1 cellular context compared by ENCODE assay signal in genomic region chr19:10352764-10353671, GRCh38.
TF ChIP-seq lines count a peak whose summit lies in the region.

No MANE protein-coding gene starts in this region.

TF ChIP-seq in K562, 482 proteins besides CTCF, POLR2A, EP300 and RAD21:
- TF ChIP-seq, protein P1, sequence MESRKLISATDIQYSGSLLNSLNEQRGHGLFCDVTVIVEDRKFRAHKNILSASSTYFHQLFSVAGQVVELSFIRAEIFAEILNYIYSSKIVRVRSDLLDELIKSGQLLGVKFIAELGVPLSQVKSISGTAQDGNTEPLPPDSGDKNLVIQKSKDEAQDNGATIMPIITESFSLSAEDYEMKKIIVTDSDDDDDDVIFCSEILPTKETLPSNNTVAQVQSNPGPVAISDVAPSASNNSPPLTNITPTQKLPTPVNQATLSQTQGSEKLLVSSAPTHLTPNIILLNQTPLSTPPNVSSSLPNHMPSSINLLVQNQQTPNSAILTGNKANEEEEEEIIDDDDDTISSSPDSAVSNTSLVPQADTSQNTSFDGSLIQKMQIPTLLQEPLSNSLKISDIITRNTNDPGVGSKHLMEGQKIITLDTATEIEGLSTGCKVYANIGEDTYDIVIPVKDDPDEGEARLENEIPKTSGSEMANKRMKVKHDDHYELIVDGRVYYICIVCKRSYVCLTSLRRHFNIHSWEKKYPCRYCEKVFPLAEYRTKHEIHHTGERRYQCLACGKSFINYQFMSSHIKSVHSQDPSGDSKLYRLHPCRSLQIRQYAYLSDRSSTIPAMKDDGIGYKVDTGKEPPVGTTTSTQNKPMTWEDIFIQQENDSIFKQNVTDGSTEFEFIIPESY (CRISPR knock-in tag; IDR thresholded peaks at IDR 0.05): peak; percentile 96
- TF ChIP-seq RBFOX2 (IDR thresholded peaks at IDR 0.05; ENCODE audit: low read depth, low read length) (peak; percentile 19), MCM7 (IDR thresholded peaks at IDR 0.05) (no peak), RBM22 (IDR thresholded peaks at IDR 0.05; ENCODE audit: low read depth, low read length, poor library complexity, severe bottlenecking) (peak; percentile 51), ZNF384 (IDR thresholded peaks at IDR 0.05; ENCODE audit: low read depth, low read length) (no peak), ZNF408 (CRISPR knock-in tag; IDR thresholded peaks at IDR 0.05; ENCODE audit: low read depth) (no peak)
- TF ChIP-seq, protein P2, sequence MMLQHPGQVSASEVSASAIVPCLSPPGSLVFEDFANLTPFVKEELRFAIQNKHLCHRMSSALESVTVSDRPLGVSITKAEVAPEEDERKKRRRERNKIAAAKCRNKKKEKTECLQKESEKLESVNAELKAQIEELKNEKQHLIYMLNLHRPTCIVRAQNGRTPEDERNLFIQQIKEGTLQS (IDR thresholded peaks at IDR 0.05): peak; percentile 19; the same call in 1 of the 2 replicates
- TF ChIP-seq, protein P2 (CRISPR knock-in tag; conservative IDR thresholded peaks at IDR 0.05): no peak
- TF ChIP-seq, protein P3, sequence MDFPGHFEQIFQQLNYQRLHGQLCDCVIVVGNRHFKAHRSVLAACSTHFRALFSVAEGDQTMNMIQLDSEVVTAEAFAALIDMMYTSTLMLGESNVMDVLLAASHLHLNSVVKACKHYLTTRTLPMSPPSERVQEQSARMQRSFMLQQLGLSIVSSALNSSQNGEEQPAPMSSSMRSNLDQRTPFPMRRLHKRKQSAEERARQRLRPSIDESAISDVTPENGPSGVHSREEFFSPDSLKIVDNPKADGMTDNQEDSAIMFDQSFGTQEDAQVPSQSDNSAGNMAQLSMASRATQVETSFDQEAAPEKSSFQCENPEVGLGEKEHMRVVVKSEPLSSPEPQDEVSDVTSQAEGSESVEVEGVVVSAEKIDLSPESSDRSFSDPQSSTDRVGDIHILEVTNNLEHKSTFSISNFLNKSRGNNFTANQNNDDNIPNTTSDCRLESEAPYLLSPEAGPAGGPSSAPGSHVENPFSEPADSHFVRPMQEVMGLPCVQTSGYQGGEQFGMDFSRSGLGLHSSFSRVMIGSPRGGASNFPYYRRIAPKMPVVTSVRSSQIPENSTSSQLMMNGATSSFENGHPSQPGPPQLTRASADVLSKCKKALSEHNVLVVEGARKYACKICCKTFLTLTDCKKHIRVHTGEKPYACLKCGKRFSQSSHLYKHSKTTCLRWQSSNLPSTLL (IDR thresholded peaks at IDR 0.05): no peak
TF ChIP-seq in K562: peak in this region for 4.
